8 cellular contexts compared by ENCODE assay signal in genomic region chr17:79778504-79779087, GRCh38. TPM values are rescaled to one million over a fixed set of nuclear protein-coding genes. Genes with fewer than 3 reads are reported as not detected.
DNase-seq lines count a peak whose midpoint lies in the region; ATAC-seq and TF ChIP-seq lines count a peak whose summit lies in the region.

No MANE protein-coding gene starts in this region.

- H3K36me3 ChIP-seq in CD8-positive, alpha-beta T cell (ENCODE audit: insufficient read depth, low read length): no peaks in the 10 kb centered on the region
- peaks cover 7 to 17% of the 10 kb centered on the region in 2 experiments; a peak in 3 of 4 replicates for H3K36me3 ChIP-seq in HCT116 (ENCODE audit: control insufficient read depth in 1 of 2, insufficient read depth in 2 of 2, low read length in 2 of 2)
- H3K36me3 ChIP-seq in esophagus (ENCODE audit: control insufficient read depth in 2 of 2, insufficient read depth in 2 of 2, low read length in 1 of 2): no peaks in the 10 kb centered on the region

- TF ChIP-seq CTCF in CD8-positive, alpha-beta T cell (IDR thresholded peaks at IDR 0.05): no peak
- no peak for TF ChIP-seq CTCF in HCT116 (IDR thresholded peaks at IDR 0.05 in 2 of 3, conservative IDR thresholded peaks at IDR 0.05 in 1 of 3; ENCODE audit: borderline replicate concordance in 1 of 3, insufficient read depth in 1 of 3, low read depth in 2 of 3, low read length in 2 of 3)
- no peak for TF ChIP-seq CTCF in retinal pigment epithelial cell (conservative IDR thresholded peaks at IDR 0.05; ENCODE audit: low read depth, low read length)

- TF ChIP-seq POLR2A in HCT116 (IDR thresholded peaks at IDR 0.05; ENCODE audit: borderline replicate concordance, extremely low read depth, insufficient read depth, insufficient read length): no peak

- H3K4me3 Mint-ChIP-seq in CD8-positive, alpha-beta T cell: peak overlapping the region; percentile 83

- RAD21 ChIA-PET in HCT116 (lab: Charles Lee; ENCODE audit: low non-redundant PET in 1 of 2, low total read pairs in 2 of 2, uncharacterized antibody in 2 of 2, unreplicated experiment in 2 of 2): no interaction called here

- no TSS peak for BruUV-seq in HCT116 (replicated peaks; lab: Mats Ljungman, UMichigan)

- no peaks in the 10 kb centered on the region for H3K36me3 Mint-ChIP-seq in CD8-positive, alpha-beta T cell

- peak overlapping the region; percentile 44 for H3K4me3 ChIP-seq in CD8-positive, alpha-beta T cell (ENCODE audit: low read depth, low read length)
- H3K4me3 ChIP-seq in HCT116 (replicated peaks in 1 of 2; ENCODE audit: low read depth in 1 of 2, low read length in 2 of 2) (peak overlapping the region; percentile 70 to 79), esophagus (ENCODE audit: low read depth in 1 of 2, low read length in 2 of 2) (peak overlapping the region; percentile 61 to 74), retinal pigment epithelial cell (ENCODE audit: low read length) (peak overlapping the region; percentile 47)

- no peaks in the 10 kb centered on the region for H3K9me3 ChIP-seq in CD8-positive, alpha-beta T cell (ENCODE audit: low read length)
- H3K9me3 ChIP-seq in HCT116 (ENCODE audit: control insufficient read depth in 1 of 2, insufficient read depth in 1 of 2, low read depth in 1 of 2, low read length in 2 of 2) (no peaks in the 10 kb centered on the region), esophagus (ENCODE audit: control insufficient read depth in 2 of 2, insufficient read depth in 1 of 2, low read depth in 1 of 2, low read length in 1 of 2) (no peaks in the 10 kb centered on the region)

- POLR2A ChIA-PET in CD8-positive, alpha-beta T cell (lab: Charles Lee): interaction anchor here (0.8 to 1.2 kb wide), 3 partner anchors 18 to 61 kb away, joined by 4 read pairs; partner anchors contain the start of genes CBX4 and CBX8
- POLR2A ChIA-PET in HCT116 (lab: Charles Lee): interaction anchor here (1.2 kb wide), 1 partner anchor 22 kb away, joined by 3 read pairs; no protein-coding TSS in a partner anchor

- peaks cover 34% of the 10 kb centered on the region for H3K4me1 Mint-ChIP-seq in CD8-positive, alpha-beta T cell (ENCODE audit: low read depth)

- intact Hi-C loops in CD8-positive, alpha-beta T cell (cut with DNase I, micrococcal nuclease): loop anchor here (1.0 to 5.0 kb wide), 3 partner anchors 18 to 369 kb away; partner anchors contain the start of genes CBX8 (in 2 of the 2) and EIF4A3 (in 1 of the 2)
- intact Hi-C loops in HCT116 (cut with micrococcal nuclease): loop anchor here (1.0 kb wide), 1 partner anchor 21 kb away; no protein-coding TSS in a partner anchor

- DNase-seq in CD8-positive, alpha-beta T cell: no peak
- no peak for DNase-seq in HCT116 (ENCODE audit: low read depth, low spot score)
- peak; percentile 34 for DNase-seq in RKO (ENCODE audit: low spot score)
- DNase-seq in retinal pigment epithelial cell (ENCODE audit: low read depth): no peak
- no peak for DNase-seq in NCI-H187 (lab: John Stamatoyannopoulos, UW)
- no peak for DNase-seq in GOT3 (lab: John Stamatoyannopoulos, UW)

- ATAC-seq in CD8-positive, alpha-beta T cell: peak; percentile 12
- ATAC-seq in HCT116 (peak; percentile 24; the same call in 1 of the 2 replicates), GM19455 (IDR thresholded peaks at IDR 0.05; ENCODE audit: unreplicated experiment) (no peak)

- no peaks in the 10 kb centered on the region for H4K20me1 ChIP-seq in HCT116 (ENCODE audit: insufficient read depth)

- H3K9ac ChIP-seq in HCT116 (ENCODE audit: low read length): peak overlapping the region; percentile 79

- no peak overlapping the region for H3K27ac Mint-ChIP-seq in CD8-positive, alpha-beta T cell

- H3K27me3 Mint-ChIP-seq in CD8-positive, alpha-beta T cell (ENCODE audit: low read depth): peaks cover 44% of the 10 kb centered on the region

- no peak overlapping the region for H2AFZ ChIP-seq in HCT116 (ENCODE audit: low read depth, low read length, poor library complexity, severe bottlenecking)

- H3K27ac ChIP-seq in CD8-positive, alpha-beta T cell (ENCODE audit: low read depth, low read length): no peak overlapping the region
- H3K27ac ChIP-seq in HCT116 (ENCODE audit: low read depth, low read length) (peak overlapping the region; percentile 64; the same call in 1 of the 2 replicates), esophagus (ENCODE audit: low read depth in 2 of 2, low read length in 1 of 2) (no peak overlapping the region)

- CTCF ChIA-PET in CD8-positive, alpha-beta T cell (lab: Charles Lee): interaction anchor here (0.9 to 2.0 kb wide), 4 partner anchors 11 to 62 kb away, joined by 3 to 7 read pairs (median 4); no protein-coding TSS in a partner anchor
- CTCF ChIA-PET in HCT116 (lab: Charles Lee): interaction anchor here (0.7 to 1.0 kb wide), 2 partner anchors 33 to 37 kb away, joined by 4 to 6 read pairs; no protein-coding TSS in a partner anchor

- 2% methylated on average over 40 to 49 of the region's 49 CpGs for WGBS in esophagus, 2 donors

- peaks cover 34% of the 10 kb centered on the region for H3K4me1 ChIP-seq in CD8-positive, alpha-beta T cell (ENCODE audit: insufficient read depth, low read length)
- H3K4me1 ChIP-seq in HCT116 (ENCODE audit: control insufficient read depth in 1 of 2, insufficient read depth in 2 of 2, low read length in 2 of 2) (peaks cover 12 to 19% of the 10 kb centered on the region in 2 experiments), esophagus (ENCODE audit: control insufficient read depth in 2 of 2, insufficient read depth in 2 of 2, low read length in 1 of 2) (peaks cover 3 to 7% of the 10 kb centered on the region in 2 donors)

- no peak for TF ChIP-seq RAD21 in HCT116 (IDR thresholded peaks at IDR 0.05; ENCODE audit: low read depth)

- no peaks in the 10 kb centered on the region for H3K9me2 ChIP-seq in HCT116 (ENCODE audit: insufficient read depth)

- no peaks in the 10 kb centered on the region for H3K9me3 Mint-ChIP-seq in CD8-positive, alpha-beta T cell

- H3K79me2 ChIP-seq in HCT116 (ENCODE audit: insufficient read depth, low read length): peaks cover 16% of the 10 kb centered on the region

- peak overlapping the region; percentile 93 for H3K4me2 ChIP-seq in HCT116 (ENCODE audit: low read length)

- peaks cover 20% of the 10 kb centered on the region for H3K27me3 ChIP-seq in CD8-positive, alpha-beta T cell (ENCODE audit: insufficient read depth, low read length)
- H3K27me3 ChIP-seq in HCT116 (ENCODE audit: insufficient read depth, low read length) (peaks cover 34% of the 10 kb centered on the region), esophagus (ENCODE audit: control insufficient read depth in 1 of 2, insufficient read depth in 2 of 2, low read length in 2 of 2) (peaks cover 0 to 3% of the 10 kb centered on the region in 2 donors)

TF ChIP-seq in HCT116, 20 proteins besides CTCF, POLR2A, EP300 and RAD21:
- TF ChIP-seq REST (IDR thresholded peaks at IDR 0.05; ENCODE audit: low read depth) (no peak), TCF7L2 (IDR thresholded peaks at IDR 0.05; ENCODE audit: borderline replicate concordance, extremely low read depth, insufficient read depth, insufficient read length) (no peak), SP1 (IDR thresholded peaks at IDR 0.05; ENCODE audit: low read depth) (no peak), ZFX (IDR thresholded peaks at IDR 0.05) (0 out of 2 replicates have a peak, but pooled peaks have one; percentile 4), MAX (IDR thresholded peaks at IDR 0.05) (no peak)
TF ChIP-seq in HCT116: peak in this region for 1.

RNA-seq across cellular contexts. Expression of gene CBX2, which starts 0.6 kb away (rescaled TPM):
- under 1 TPM; 0.14 to 0.56 TPM for total RNA-seq in CD8-positive, alpha-beta T cell
- 28.3 TPM for total RNA-seq in HCT116 (2021; ENCODE audit: unreplicated experiment)
- polyA plus RNA-seq in HCT116 (2012): 8.8 and 9.6 TPM in 2 replicates
- polyA plus RNA-seq in esophagus: 1 to 10 TPM; 2.1 to 3.3 TPM

RNA-seq across cellular contexts. Expression of gene CBX8, which starts 18.3 kb away (rescaled TPM):
- 1 to 10 TPM; 3.7 to 4.0 TPM for total RNA-seq in CD8-positive, alpha-beta T cell
- 29.0 TPM for total RNA-seq in HCT116 (2021; ENCODE audit: unreplicated experiment)
- 17.3 and 18.1 TPM in 2 replicates for polyA plus RNA-seq in HCT116 (2012)
- 1 to 10 TPM; 2.2 to 3.2 TPM for polyA plus RNA-seq in esophagus

RNA-seq across cellular contexts. Expression of gene ENPP7, which starts 47.9 kb away (rescaled TPM):
- under 1 TPM in 1 of 2 experiments, not detected in 1; 0.16 TPM for total RNA-seq in CD8-positive, alpha-beta T cell
- not detected for total RNA-seq in HCT116 (2021; ENCODE audit: unreplicated experiment)
- polyA plus RNA-seq in HCT116 (2012): not detected in 2 replicates
- not detected for polyA plus RNA-seq in esophagus

Comparison
In these comparisons a context has a peak if more than half of its experiments do, and no peak if none do; other contexts are left out.
1. RNA of gene CBX2, which starts 0.6 kb away (total RNA-seq): 28.3 TPM in HCT116 (single experiment); 0.14 to 0.56 TPM in CD8-positive, alpha-beta T cell; every median in the first group is over 10 times any median in the second.
2. Peak in every context shown above with its lines, with median percentiles within 50 percentile points of each other: H3K4me3 ChIP-seq.